In the genomic region with DNA sequence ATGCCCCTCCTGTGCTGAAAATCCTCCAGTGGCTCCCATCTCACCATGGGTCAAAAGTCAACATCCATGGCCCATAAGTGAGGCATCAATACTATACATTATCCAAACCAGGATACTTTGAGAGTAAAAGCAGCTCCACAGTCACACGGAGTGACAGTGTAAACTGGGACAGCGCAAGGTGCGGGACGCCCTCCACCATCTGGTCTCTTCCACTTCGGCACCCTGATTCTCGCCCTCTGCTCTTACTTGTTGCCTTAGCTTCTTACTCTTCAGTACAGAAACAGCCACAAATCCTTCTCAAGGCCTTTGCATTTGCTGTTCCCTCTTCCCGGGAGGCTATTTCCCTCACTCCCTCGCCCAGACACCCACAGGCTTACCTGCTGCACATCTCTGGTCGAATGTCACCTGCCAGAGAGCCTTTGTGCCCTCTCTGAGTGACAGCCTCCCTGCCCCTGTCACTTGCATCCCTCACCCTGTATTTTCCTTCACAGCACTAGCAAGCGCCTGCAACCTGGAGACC, we compare ENCODE assay signal across 37 cellular contexts. TPM values are rescaled to one million over a fixed set of nuclear protein-coding genes. Genes with fewer than 3 reads are reported as not detected.
"Had no signal": no experiment of that assay in that cellular context is flagged by ENCODE, and none has a peak within 500 bp of the region (broad histone marks: within the 10 kb centered on the region; RNA-seq: fewer than 3 reads in every experiment).

No MANE protein-coding gene starts in this region.

- H3K4me1 ChIP-seq: ascending aorta, Peyer's patch, SJSA1 had no signal

- H3K4me3 ChIP-seq: ascending aorta, cardiac muscle cell, Peyer's patch, SJSA1 had no signal

- DNase-seq: activated CD4-positive, alpha-beta T cell treated with anti-CD3 and anti-CD28 coated beads for 1 hour; activated CD4-positive, alpha-beta T cell treated with anti-CD3 and anti-CD28 coated beads, Interleukin-2, amount 10 ng/mL, durations not matched to agents 24 days and 14 days; activated CD4-positive, alpha-beta T cell treated with anti-CD3 and anti-CD28 coated beads, Interleukin-2, amount 50 U/mL, for 48 hours; activated CD4-positive, CD25-positive, alpha-beta regulatory T cell; activated CD8-positive, alpha-beta T cell treated with anti-CD3 and anti-CD28 coated beads, Interleukin-2, amount 10 ng/mL, durations not matched to agents 7 days and 5 days; activated gamma-delta T cell treated with Interleukin-2 at 50 U/mL for 16 hours; activated naive CD4-positive, alpha-beta T cell treated with anti-CD3 and anti-CD28 coated beads for 36 hours; activated T-cell treated with anti-CD3 and anti-CD28 coated beads, Interleukin-2, amount 50 U/mL, for 24 hours; amygdala; MM.1S; NCI-H1092 treated with DMSO at 0.1 percent for 48 hours; NCI-H1417; NCI-H146; NCI-H187; NCI-H2029 treated with DMSO at 0.1 percent for 48 hours; NCI-H2107; NCI-H2171; NCI-H510A; NCI-H526; NCI-H748 treated with DMSO at 0.1 percent for 48 hours; NK-92 treated with Interleukin-12 subunit alpha and Interleukin-12 subunit beta, amount 100 ng/mL, for 24 hours; PC-3; RPMI8226; SHP77 treated with DMSO at 0.1 percent for 48 hours; SK-N-SH had no signal

- H3K27ac Mint-ChIP-seq: activated CD4-positive, alpha-beta T cell treated with anti-CD3 and anti-CD28 coated beads, Interleukin-2, amount 10 ng/mL, durations not matched to agents 24 days and 14 days; activated CD8-positive, alpha-beta T cell treated with anti-CD3 and anti-CD28 coated beads, Interleukin-2, amount 10 ng/mL, durations not matched to agents 7 days and 5 days; activated naive CD4-positive, alpha-beta T cell treated with anti-CD3 and anti-CD28 coated beads for 36 hours; activated T-cell treated with anti-CD3 and anti-CD28 coated beads, Interleukin-2, amount 50 U/mL, for 24 hours; activated T-helper 2 cell treated with anti-CD3 and anti-CD28 coated beads, Interferon-gamma antibody, Interleukin-2, Interleukin-4, amounts not matched to agents 10 μg/mL and 5 μg/mL and 100 μg/mL, durations not matched to agents 14 hours and 24 hours and 36 hours; T-helper 1 cell treated with Interleukin-12 subunit alpha and Interleukin-12 subunit beta and Interleukin-4 antibody, amounts not matched to agents 30 μg/mL and 1 μg/mL, for 36 hours had no signal

- H3K4me2 ChIP-seq: KMS-11, SK-N-SH had no signal

- H3K27ac ChIP-seq: ascending aorta, cardiac muscle cell, KMS-11, Peyer's patch, SJSA1, VCaP had no signal

- H3K36me3 ChIP-seq: ascending aorta, cardiac muscle cell, Peyer's patch, SJSA1 had no signal

- ATAC-seq: activated CD8-positive, alpha-beta T cell treated with anti-CD3 and anti-CD28 coated beads, Interleukin-2, amount 10 ng/mL, durations not matched to agents 7 days and 5 days; activated naive CD4-positive, alpha-beta T cell treated with anti-CD3 and anti-CD28 coated beads, Interleukin-2, amount 50 U/mL, for 72 hours; PC-3 had no signal

- H3K27me3 ChIP-seq: ascending aorta, Peyer's patch had no signal

- H3K4me1 Mint-ChIP-seq: activated CD4-positive, alpha-beta T cell treated with anti-CD3 and anti-CD28 coated beads, Interleukin-2, amount 10 ng/mL, durations not matched to agents 24 days and 14 days; central memory CD8-positive, alpha-beta T cell had no signal

- H3K4me3 Mint-ChIP-seq: activated CD4-positive, alpha-beta T cell treated with anti-CD3 and anti-CD28 coated beads, Interleukin-2, amount 10 ng/mL, durations not matched to agents 24 days and 14 days; activated CD8-positive, alpha-beta T cell treated with anti-CD3 and anti-CD28 coated beads, Interleukin-2, amount 10 ng/mL, durations not matched to agents 7 days and 5 days; activated naive CD4-positive, alpha-beta T cell treated with anti-CD3 and anti-CD28 coated beads for 36 hours; activated T-cell treated with anti-CD3 and anti-CD28 coated beads, Interleukin-2, amount 50 U/mL, for 24 hours; central memory CD8-positive, alpha-beta T cell; T-helper 1 cell treated with Interleukin-12 subunit alpha and Interleukin-12 subunit beta and Interleukin-4 antibody, amounts not matched to agents 30 μg/mL and 1 μg/mL, for 36 hours had no signal

- H3K9me2 ChIP-seq: SK-N-SH had no signal

- H3K9me3 Mint-ChIP-seq: activated CD4-positive, alpha-beta T cell treated with anti-CD3 and anti-CD28 coated beads, Interleukin-2, amount 10 ng/mL, durations not matched to agents 24 days and 14 days; activated naive CD4-positive, alpha-beta T cell treated with anti-CD3 and anti-CD28 coated beads for 36 hours; activated naive CD4-positive, alpha-beta T cell treated with anti-CD3 and anti-CD28 coated beads, Interleukin-2, amount 50 U/mL, for 72 hours; activated T-cell treated with anti-CD3 and anti-CD28 coated beads, Interleukin-2, amount 50 U/mL, for 24 hours; activated T-helper 2 cell treated with anti-CD3 and anti-CD28 coated beads, Interferon-gamma antibody, Interleukin-2, Interleukin-4, amounts not matched to agents 10 μg/mL and 5 μg/mL and 100 μg/mL, durations not matched to agents 14 hours and 24 hours and 36 hours; central memory CD8-positive, alpha-beta T cell; T-helper 1 cell treated with Interleukin-12 subunit alpha and Interleukin-12 subunit beta and Interleukin-4 antibody, amounts not matched to agents 30 μg/mL and 1 μg/mL, for 36 hours had no signal

- H3K9ac ChIP-seq: KMS-11, SK-N-SH had no signal

- H3K9me3 ChIP-seq: ascending aorta, Peyer's patch, SJSA1, SK-N-SH had no signal

- H3K36me3 Mint-ChIP-seq: activated naive CD4-positive, alpha-beta T cell treated with anti-CD3 and anti-CD28 coated beads, Interleukin-2, amount 50 U/mL, for 72 hours had no signal

RNA-seq across cellular contexts. Expression of a gene that starts 19.9 kb away (rescaled TPM):
- total RNA-seq: activated CD4-positive, alpha-beta T cell treated with anti-CD3 and anti-CD28 coated beads, Interleukin-2, amount 10 ng/mL, durations not matched to agents 24 days and 14 days; activated CD8-positive, alpha-beta T cell treated with anti-CD3 and anti-CD28 coated beads, Interleukin-2, amount 10 ng/mL, durations not matched to agents 7 days and 5 days; activated naive CD4-positive, alpha-beta T cell treated with anti-CD3 and anti-CD28 coated beads for 36 hours; activated naive CD4-positive, alpha-beta T cell treated with anti-CD3 and anti-CD28 coated beads, Interleukin-2, amount 50 U/mL, for 72 hours; activated T-helper 2 cell treated with anti-CD3 and anti-CD28 coated beads, Interferon-gamma antibody, Interleukin-2, Interleukin-4, amounts not matched to agents 10 μg/mL and 5 μg/mL and 100 μg/mL, durations not matched to agents 14 hours and 24 hours and 36 hours; ascending aorta; LHCN-M2; PC-3; Peyer's patch had no signal
- polyA plus RNA-seq: adipose tissue, SK-N-SH had no signal
